ENCODE assay signal across 8 cellular contexts in genomic region chr1:31155216-31155806, GRCh38.
DNase-seq lines count a peak whose midpoint lies in the region; ATAC-seq and TF ChIP-seq lines count a peak whose summit lies in the region.

No MANE protein-coding gene starts in this region.

- ATAC-seq in HG02610 (IDR thresholded peaks at IDR 0.05; ENCODE audit: unreplicated experiment) = peak; percentile 71

- peak overlapping the region; percentile 58 for H3K27ac ChIP-seq in effector memory CD4-positive, alpha-beta T cell (ENCODE audit: insufficient read depth, low read length, poor library complexity, severe bottlenecking)

- no peaks in the 10 kb centered on the region for H3K27me3 ChIP-seq in effector memory CD4-positive, alpha-beta T cell (replicated peaks; ENCODE audit: control insufficient read depth, insufficient read depth, low read length, poor library complexity, severe bottlenecking)

- peak; percentile 80 for DNase-seq in GM10248 (ENCODE audit: extremely low spot score)
- peak; percentile 70 for DNase-seq in NCI-H69 (lab: John Stamatoyannopoulos, UW)
- DNase-seq in activated CD4-positive, alpha-beta T cell treated with anti-CD3 and anti-CD28 coated beads, Interleukin-2, amount 50 U/mL, for 48 hours = peak; percentile 69 to 76
- DNase-seq in effector memory CD4-positive, alpha-beta T cell = peak; percentile 38 to 54 (median 45)
- peak; percentile 92 for DNase-seq in mesenteric fat pad (ENCODE audit: low spot score)
- DNase-seq in stimulated activated CD8-positive, alpha-beta memory T cell treated with anti-CD3 and anti-CD28 coated beads, Interleukin-15, amount 100 ng/mL, for 4 hours (ENCODE audit: low read depth in 2 of 2) = peak; percentile 38 to 39
- no peak for DNase-seq in NCI-H2029 (lab: John Stamatoyannopoulos, UW)

- POLR2A ChIA-PET in GM10248 (lab: Yijun Ruan, JAX) = interaction anchor here (0.6 kb wide), 1 partner anchor 339 kb away, joined by 4 read pairs; no protein-coding TSS in a partner anchor

- H3K36me3 ChIP-seq in effector memory CD4-positive, alpha-beta T cell (ENCODE audit: control insufficient read depth, insufficient read depth, low read length) = no peaks in the 10 kb centered on the region

- CTCF ChIA-PET in GM10248 (lab: Yijun Ruan, JAX) = no interaction called here

- no peak for TF ChIP-seq CTCF in GM10248 (IDR thresholded peaks at IDR 0.05; ENCODE audit: control extremely low read depth, extremely low read depth, low read depth, missing control alignments)

- peak overlapping the region; percentile 74 for H3K4me3 ChIP-seq in effector memory CD4-positive, alpha-beta T cell (ENCODE audit: insufficient read depth, low read depth, low read length, poor library complexity, severe bottlenecking)

- peaks cover 4% of the 10 kb centered on the region for H3K4me1 ChIP-seq in effector memory CD4-positive, alpha-beta T cell (ENCODE audit: control insufficient read depth, insufficient read depth, low read length, poor library complexity, severe bottlenecking)

- no peaks in the 10 kb centered on the region for H3K9me3 ChIP-seq in effector memory CD4-positive, alpha-beta T cell (ENCODE audit: control insufficient read depth, low read length)
